In the genomic region with DNA sequence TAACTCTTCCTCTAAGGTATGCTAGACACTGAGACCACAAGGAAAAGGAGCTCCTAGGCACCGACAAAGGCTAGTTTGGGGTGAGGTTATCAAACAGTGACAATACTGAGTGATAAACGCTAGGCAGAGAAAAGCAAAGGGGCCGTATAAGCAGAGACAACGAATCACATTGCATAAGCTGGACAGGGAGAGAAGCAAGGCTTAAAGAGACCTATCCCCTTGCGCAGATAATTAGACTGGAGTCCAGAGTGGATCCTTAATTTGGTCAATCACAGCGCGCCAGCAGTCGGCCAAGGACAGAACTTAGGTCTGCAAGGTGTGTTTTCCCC, we compare ENCODE assay signal across 8 cellular contexts.
DNase-seq lines count a peak whose midpoint lies in the region; ATAC-seq and TF ChIP-seq lines count a peak whose summit lies in the region.

No MANE protein-coding gene starts in this region.

- DNase-seq in MM.1S (peak; percentile 8), C1 segment of cervical spinal cord (lab: John Stamatoyannopoulos, UW) (no peak), NCI-H345 (lab: John Stamatoyannopoulos, UW) (no peak)

- H3K4me3 ChIP-seq in GM12875 (ENCODE audit: low read depth, low read length): peak overlapping the region; percentile 69
- peak overlapping the region; percentile 84 for H3K4me3 ChIP-seq in MM.1S (ENCODE audit: low read length)
- H3K4me3 ChIP-seq in duodenal mucosa (ENCODE audit: low read depth in 1 of 2, low read length in 2 of 2): peak overlapping the region; percentile 95 to 100
- H3K4me3 ChIP-seq in muscle layer of duodenum (ENCODE audit: low read depth in 1 of 2, low read length in 2 of 2): peak overlapping the region; percentile 75 to 88

- H3K4me1 ChIP-seq in MM.1S (ENCODE audit: low read length) (0 out of 2 replicates have a peak, but pooled peaks cover 7% of the 10 kb centered on the region), duodenal mucosa (ENCODE audit: control insufficient read depth in 1 of 2, insufficient read depth in 2 of 2, low read length in 2 of 2) (peaks cover 2 to 9% of the 10 kb centered on the region in 2 donors), muscle layer of duodenum (ENCODE audit: control insufficient read depth in 1 of 2, insufficient read depth in 2 of 2, low read length in 2 of 2) (peaks cover 4 to 19% of the 10 kb centered on the region in 2 donors)

- H3K4me2 ChIP-seq in MM.1S (ENCODE audit: low read depth, low read length): peak overlapping the region; percentile 83

- no peaks in the 10 kb centered on the region for H3K9me2 ChIP-seq in MM.1S (replicated peaks; ENCODE audit: insufficient read depth, low read length)

- H3F3A ChIP-seq in MM.1S (ENCODE audit: insufficient read depth, low read length): peaks cover 12% of the 10 kb centered on the region

- H3K27ac ChIP-seq in MM.1S (ENCODE audit: low read length) (peak overlapping the region; percentile 70), duodenal mucosa (ENCODE audit: low read depth, low read length) (peak overlapping the region; percentile 92), muscle layer of duodenum (ENCODE audit: low read length) (peak overlapping the region; percentile 97)

- TF ChIP-seq CTCF in GM12875 (IDR thresholded peaks at IDR 0.05; ENCODE audit: borderline replicate concordance, insufficient read depth, low read depth, low read length): no peak
- TF ChIP-seq CTCF in MM.1S (IDR thresholded peaks at IDR 0.05; ENCODE audit: low read length): no peak

- peaks cover 43% of the 10 kb centered on the region for H3K79me2 ChIP-seq in MM.1S (ENCODE audit: low read length)

- no peak for ATAC-seq in HG03571 (IDR thresholded peaks at IDR 0.05; ENCODE audit: unreplicated experiment)
- no peak for ATAC-seq in HG02840 (IDR thresholded peaks at IDR 0.05; ENCODE audit: low FRiP score, unreplicated experiment)

- H3K36me3 ChIP-seq in MM.1S (replicated peaks; ENCODE audit: insufficient read depth, low read length) (peaks cover 7% of the 10 kb centered on the region; the same call in 1 of the 2 replicates), duodenal mucosa (ENCODE audit: control insufficient read depth in 1 of 2, insufficient read depth in 2 of 2, low read length in 2 of 2) (peaks cover 13 to 20% of the 10 kb centered on the region in 2 donors), muscle layer of duodenum (ENCODE audit: control insufficient read depth in 1 of 2, insufficient read depth in 2 of 2, low read length in 2 of 2) (peaks cover 12 to 30% of the 10 kb centered on the region in 2 donors)

- no peaks in the 10 kb centered on the region for H4K20me1 ChIP-seq in MM.1S (ENCODE audit: insufficient read depth, low read length)

- H3K9me3 ChIP-seq in MM.1S (replicated peaks; ENCODE audit: insufficient read depth, low read length): no peaks in the 10 kb centered on the region
- H3K9me3 ChIP-seq in duodenal mucosa (ENCODE audit: control insufficient read depth in 1 of 2, low read length in 2 of 2): no peaks in the 10 kb centered on the region
- H3K9me3 ChIP-seq in muscle layer of duodenum (ENCODE audit: control insufficient read depth in 1 of 2, low read length in 2 of 2): no peaks in the 10 kb centered on the region

- H3K9ac ChIP-seq in MM.1S (ENCODE audit: low read length) (peak overlapping the region; percentile 90), duodenal mucosa (ENCODE audit: low read depth in 1 of 2, low read length in 2 of 2) (peak overlapping the region; percentile 94 to 100)

- peak overlapping the region; percentile 44 for H2AFZ ChIP-seq in MM.1S (ENCODE audit: low read length)

- no peaks in the 10 kb centered on the region for H3K27me3 ChIP-seq in MM.1S (replicated peaks; ENCODE audit: insufficient read depth, low read length)
- H3K27me3 ChIP-seq in duodenal mucosa (ENCODE audit: control insufficient read depth in 1 of 2, insufficient read depth in 2 of 2, low read length in 2 of 2): no peaks in the 10 kb centered on the region
- no peaks in the 10 kb centered on the region for H3K27me3 ChIP-seq in muscle layer of duodenum (ENCODE audit: low read depth, low read length)
